1 cellular context compared by ENCODE assay signal in genomic region chr12:6867407-6868210, GRCh38.
TF ChIP-seq lines count a peak whose summit lies in the region.

TSS of gene TPI1 (plus strand) at chr12:6867531. CDS start at chr12:6867567, 36 bp downstream.

TF ChIP-seq in HEK293, 187 proteins besides CTCF, POLR2A, EP300 and RAD21 (continued from another document and continues in another):
- peak; percentile 24; the same call in 1 of the 2 replicates for TF ChIP-seq ZNF692 (tag by site-specific recombination; IDR thresholded peaks at IDR 0.05)
- TF ChIP-seq ZNF23 (tag by site-specific recombination; IDR thresholded peaks at IDR 0.05; ENCODE audit: borderline replicate concordance) = no peak
- 0 out of 2 replicates have a peak, but pooled peaks have one; percentile 26 for TF ChIP-seq ZNF121 (tag by site-specific recombination; IDR thresholded peaks at IDR 0.05)
- no peak for TF ChIP-seq ZNF530 (tag by site-specific recombination; IDR thresholded peaks at IDR 0.05; ENCODE audit: low read depth)
- TF ChIP-seq ZNF416 (tag by site-specific recombination; IDR thresholded peaks at IDR 0.05) = no peak
- TF ChIP-seq ZNF239 (tag by site-specific recombination; IDR thresholded peaks at IDR 0.05) = peak; percentile 34; the same call in 1 of the 2 replicates
- no peak for TF ChIP-seq SETDB1 (IDR thresholded peaks at IDR 0.05; ENCODE audit: insufficient read length, low read length)
- no peak for TF ChIP-seq ZBTB21 (tag by site-specific recombination; IDR thresholded peaks at IDR 0.05)
- TF ChIP-seq ZNF654 (tag by site-specific recombination; IDR thresholded peaks at IDR 0.05; ENCODE audit: low read depth) = no peak
- no peak for TF ChIP-seq ZNF555 (tag by site-specific recombination; conservative IDR thresholded peaks at IDR 0.05)
- peak; percentile 8; the same call in 1 of the 2 replicates for TF ChIP-seq ZNF768 (tag by site-specific recombination; IDR thresholded peaks at IDR 0.05)
- TF ChIP-seq, protein P1, sequence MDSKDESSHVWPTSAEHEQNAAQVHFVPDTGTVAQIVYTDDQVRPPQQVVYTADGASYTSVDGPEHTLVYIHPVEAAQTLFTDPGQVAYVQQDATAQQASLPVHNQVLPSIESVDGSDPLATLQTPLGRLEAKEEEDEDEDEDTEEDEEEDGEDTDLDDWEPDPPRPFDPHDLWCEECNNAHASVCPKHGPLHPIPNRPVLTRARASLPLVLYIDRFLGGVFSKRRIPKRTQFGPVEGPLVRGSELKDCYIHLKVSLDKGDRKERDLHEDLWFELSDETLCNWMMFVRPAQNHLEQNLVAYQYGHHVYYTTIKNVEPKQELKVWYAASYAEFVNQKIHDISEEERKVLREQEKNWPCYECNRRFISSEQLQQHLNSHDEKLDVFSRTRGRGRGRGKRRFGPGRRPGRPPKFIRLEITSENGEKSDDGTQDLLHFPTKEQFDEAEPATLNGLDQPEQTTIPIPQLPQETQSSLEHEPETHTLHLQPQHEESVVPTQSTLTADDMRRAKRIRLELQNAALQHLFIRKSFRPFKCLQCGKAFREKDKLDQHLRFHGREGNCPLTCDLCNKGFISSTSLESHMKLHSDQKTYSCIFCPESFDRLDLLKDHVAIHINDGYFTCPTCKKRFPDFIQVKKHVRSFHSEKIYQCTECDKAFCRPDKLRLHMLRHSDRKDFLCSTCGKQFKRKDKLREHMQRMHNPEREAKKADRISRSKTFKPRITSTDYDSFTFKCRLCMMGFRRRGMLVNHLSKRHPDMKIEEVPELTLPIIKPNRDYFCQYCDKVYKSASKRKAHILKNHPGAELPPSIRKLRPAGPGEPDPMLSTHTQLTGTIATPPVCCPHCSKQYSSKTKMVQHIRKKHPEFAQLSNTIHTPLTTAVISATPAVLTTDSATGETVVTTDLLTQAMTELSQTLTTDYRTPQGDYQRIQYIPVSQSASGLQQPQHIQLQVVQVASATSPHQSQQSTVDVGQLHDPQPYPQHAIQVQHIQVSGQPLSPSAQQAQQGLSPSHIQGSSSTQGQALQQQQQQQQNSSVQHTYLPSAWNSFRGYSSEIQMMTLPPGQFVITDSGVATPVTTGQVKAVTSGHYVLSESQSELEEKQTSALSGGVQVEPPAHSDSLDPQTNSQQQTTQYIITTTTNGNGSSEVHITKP (tag by site-specific recombination; IDR thresholded peaks at IDR 0.05) = no peak
- TF ChIP-seq, protein P2, sequence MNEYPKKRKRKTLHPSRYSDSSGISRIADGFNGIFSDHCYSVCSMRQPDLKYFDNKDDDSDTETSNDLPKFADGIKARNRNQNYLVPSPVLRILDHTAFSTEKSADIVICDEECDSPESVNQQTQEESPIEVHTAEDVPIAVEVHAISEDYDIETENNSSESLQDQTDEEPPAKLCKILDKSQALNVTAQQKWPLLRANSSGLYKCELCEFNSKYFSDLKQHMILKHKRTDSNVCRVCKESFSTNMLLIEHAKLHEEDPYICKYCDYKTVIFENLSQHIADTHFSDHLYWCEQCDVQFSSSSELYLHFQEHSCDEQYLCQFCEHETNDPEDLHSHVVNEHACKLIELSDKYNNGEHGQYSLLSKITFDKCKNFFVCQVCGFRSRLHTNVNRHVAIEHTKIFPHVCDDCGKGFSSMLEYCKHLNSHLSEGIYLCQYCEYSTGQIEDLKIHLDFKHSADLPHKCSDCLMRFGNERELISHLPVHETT (tag by site-specific recombination; IDR thresholded peaks at IDR 0.05) = no peak
- TF ChIP-seq ZNF148 (tag by site-specific recombination; IDR thresholded peaks at IDR 0.05; ENCODE audit: borderline replicate concordance) = no peak
- TF ChIP-seq ZNF677 (tag by site-specific recombination; IDR thresholded peaks at IDR 0.05) = no peak
- TF ChIP-seq SALL2 (tag by site-specific recombination; IDR thresholded peaks at IDR 0.05; ENCODE audit: borderline replicate concordance) = peak; percentile 60; the same call in 1 of the 2 replicates
- TF ChIP-seq ZBTB1 (tag by site-specific recombination; IDR thresholded peaks at IDR 0.05) = no peak
- no peak for TF ChIP-seq ZEB2 (tag by site-specific recombination; IDR thresholded peaks at IDR 0.05)
- TF ChIP-seq KLF16 (tag by site-specific recombination; IDR thresholded peaks at IDR 0.05) = 0 out of 2 replicates have a peak, but pooled peaks have one; percentile 20
- TF ChIP-seq, protein P3, sequence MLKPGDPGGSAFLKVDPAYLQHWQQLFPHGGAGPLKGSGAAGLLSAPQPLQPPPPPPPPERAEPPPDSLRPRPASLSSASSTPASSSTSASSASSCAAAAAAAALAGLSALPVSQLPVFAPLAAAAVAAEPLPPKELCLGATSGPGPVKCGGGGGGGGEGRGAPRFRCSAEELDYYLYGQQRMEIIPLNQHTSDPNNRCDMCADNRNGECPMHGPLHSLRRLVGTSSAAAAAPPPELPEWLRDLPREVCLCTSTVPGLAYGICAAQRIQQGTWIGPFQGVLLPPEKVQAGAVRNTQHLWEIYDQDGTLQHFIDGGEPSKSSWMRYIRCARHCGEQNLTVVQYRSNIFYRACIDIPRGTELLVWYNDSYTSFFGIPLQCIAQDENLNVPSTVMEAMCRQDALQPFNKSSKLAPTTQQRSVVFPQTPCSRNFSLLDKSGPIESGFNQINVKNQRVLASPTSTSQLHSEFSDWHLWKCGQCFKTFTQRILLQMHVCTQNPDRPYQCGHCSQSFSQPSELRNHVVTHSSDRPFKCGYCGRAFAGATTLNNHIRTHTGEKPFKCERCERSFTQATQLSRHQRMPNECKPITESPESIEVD (tag by site-specific recombination; IDR thresholded peaks at IDR 0.05) = no peak
- no peak for TF ChIP-seq GLI2 (tag by site-specific recombination; IDR thresholded peaks at IDR 0.05; ENCODE audit: borderline replicate concordance, low read depth)
- TF ChIP-seq, protein P4, sequence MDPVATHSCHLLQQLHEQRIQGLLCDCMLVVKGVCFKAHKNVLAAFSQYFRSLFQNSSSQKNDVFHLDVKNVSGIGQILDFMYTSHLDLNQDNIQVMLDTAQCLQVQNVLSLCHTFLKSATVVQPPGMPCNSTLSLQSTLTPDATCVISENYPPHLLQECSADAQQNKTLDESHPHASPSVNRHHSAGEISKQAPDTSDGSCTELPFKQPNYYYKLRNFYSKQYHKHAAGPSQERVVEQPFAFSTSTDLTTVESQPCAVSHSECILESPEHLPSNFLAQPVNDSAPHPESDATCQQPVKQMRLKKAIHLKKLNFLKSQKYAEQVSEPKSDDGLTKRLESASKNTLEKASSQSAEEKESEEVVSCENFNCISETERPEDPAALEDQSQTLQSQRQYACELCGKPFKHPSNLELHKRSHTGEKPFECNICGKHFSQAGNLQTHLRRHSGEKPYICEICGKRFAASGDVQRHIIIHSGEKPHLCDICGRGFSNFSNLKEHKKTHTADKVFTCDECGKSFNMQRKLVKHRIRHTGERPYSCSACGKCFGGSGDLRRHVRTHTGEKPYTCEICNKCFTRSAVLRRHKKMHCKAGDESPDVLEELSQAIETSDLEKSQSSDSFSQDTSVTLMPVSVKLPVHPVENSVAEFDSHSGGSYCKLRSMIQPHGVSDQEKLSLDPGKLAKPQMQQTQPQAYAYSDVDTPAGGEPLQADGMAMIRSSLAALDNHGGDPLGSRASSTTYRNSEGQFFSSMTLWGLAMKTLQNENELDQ (tag by site-specific recombination; IDR thresholded peaks at IDR 0.05; ENCODE audit: low read depth) = no peak
- no peak for TF ChIP-seq ZNF747 (tag by site-specific recombination; IDR thresholded peaks at IDR 0.05)
- peak; percentile 48; the same call in 1 of the 2 replicates for TF ChIP-seq SP7 (tag by site-specific recombination; IDR thresholded peaks at IDR 0.05)
- TF ChIP-seq ZNF843 (tag by site-specific recombination; IDR thresholded peaks at IDR 0.05) = no peak
- no peak; the same call in none of the 2 replicates for TF ChIP-seq KLF8 (tag by site-specific recombination; IDR thresholded peaks at IDR 0.05)
- TF ChIP-seq, protein P5, sequence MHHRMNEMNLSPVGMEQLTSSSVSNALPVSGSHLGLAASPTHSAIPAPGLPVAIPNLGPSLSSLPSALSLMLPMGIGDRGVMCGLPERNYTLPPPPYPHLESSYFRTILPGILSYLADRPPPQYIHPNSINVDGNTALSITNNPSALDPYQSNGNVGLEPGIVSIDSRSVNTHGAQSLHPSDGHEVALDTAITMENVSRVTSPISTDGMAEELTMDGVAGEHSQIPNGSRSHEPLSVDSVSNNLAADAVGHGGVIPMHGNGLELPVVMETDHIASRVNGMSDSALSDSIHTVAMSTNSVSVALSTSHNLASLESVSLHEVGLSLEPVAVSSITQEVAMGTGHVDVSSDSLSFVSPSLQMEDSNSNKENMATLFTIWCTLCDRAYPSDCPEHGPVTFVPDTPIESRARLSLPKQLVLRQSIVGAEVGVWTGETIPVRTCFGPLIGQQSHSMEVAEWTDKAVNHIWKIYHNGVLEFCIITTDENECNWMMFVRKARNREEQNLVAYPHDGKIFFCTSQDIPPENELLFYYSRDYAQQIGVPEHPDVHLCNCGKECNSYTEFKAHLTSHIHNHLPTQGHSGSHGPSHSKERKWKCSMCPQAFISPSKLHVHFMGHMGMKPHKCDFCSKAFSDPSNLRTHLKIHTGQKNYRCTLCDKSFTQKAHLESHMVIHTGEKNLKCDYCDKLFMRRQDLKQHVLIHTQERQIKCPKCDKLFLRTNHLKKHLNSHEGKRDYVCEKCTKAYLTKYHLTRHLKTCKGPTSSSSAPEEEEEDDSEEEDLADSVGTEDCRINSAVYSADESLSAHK (tag by site-specific recombination; IDR thresholded peaks at IDR 0.05) = no peak
- 0 out of 2 replicates have a peak, but pooled peaks have one; percentile 32 for TF ChIP-seq HIC1 (tag by site-specific recombination; IDR thresholded peaks at IDR 0.05)
- TF ChIP-seq OSR2 (tag by site-specific recombination; IDR thresholded peaks at IDR 0.05) = no peak; the same call in 1 of the 2 replicates
- no peak for TF ChIP-seq ZNF707 (tag by site-specific recombination; IDR thresholded peaks at IDR 0.05)
- TF ChIP-seq ZNF48 (tag by site-specific recombination; IDR thresholded peaks at IDR 0.05) = no peak
- no peak for TF ChIP-seq ZFP41 (tag by site-specific recombination; IDR thresholded peaks at IDR 0.05; ENCODE audit: borderline replicate concordance)
- TF ChIP-seq ZBTB26 (tag by site-specific recombination; optimal IDR thresholded peaks at IDR 0.05) = peak; percentile 90
- no peak for TF ChIP-seq FEZF1 (tag by site-specific recombination; IDR thresholded peaks at IDR 0.05)
- no peak for TF ChIP-seq ZNF114 (tag by site-specific recombination; IDR thresholded peaks at IDR 0.05)
- TF ChIP-seq ZNF521 (tag by site-specific recombination; IDR thresholded peaks at IDR 0.05) = no peak
- no peak for TF ChIP-seq ZNF701 (tag by site-specific recombination; IDR thresholded peaks at IDR 0.05)
